Comparison of ENCODE assay signal across 13 cellular contexts in genomic region chr14:52318829-52319604, GRCh38. TPM values are rescaled to one million over a fixed set of nuclear protein-coding genes. Genes with fewer than 3 reads are reported as not detected.
DNase-seq lines count a peak whose midpoint lies in the region; ATAC-seq, FAIRE-seq and TF ChIP-seq lines count a peak whose summit lies in the region.
"Had no signal": no experiment of that assay in that cellular context is flagged by ENCODE, and none has a peak within 500 bp of the region (broad histone marks: within the 10 kb centered on the region; RNA-seq: fewer than 3 reads in every experiment).

No MANE protein-coding gene starts in this region.

- H3K27ac Mint-ChIP-seq in CD8-positive, alpha-beta memory T cell, result peak overlapping the region; percentile 72 to 93 (median 86)
- peak overlapping the region; percentile 89 for H3K27ac Mint-ChIP-seq in activated naive CD8-positive, alpha-beta T cell treated with anti-CD3 and anti-CD28 coated beads, Interleukin-2, amount 10 ng/mL, durations not matched to agents 7 days and 5 days

- no peak for ATAC-seq in activated naive CD8-positive, alpha-beta T cell treated with anti-CD3 and anti-CD28 coated beads, Interleukin-2, amount 10 ng/mL, durations not matched to agents 7 days and 5 days (ENCODE audit: low read depth)
- ATAC-seq in GM21576 (IDR thresholded peaks at IDR 0.05; ENCODE audit: unreplicated experiment), result no peak
- no peak for ATAC-seq in HG03469 (IDR thresholded peaks at IDR 0.05; ENCODE audit: unreplicated experiment)

- TF ChIP-seq CTCF in retinal pigment epithelial cell (conservative IDR thresholded peaks at IDR 0.05; ENCODE audit: low read depth, low read length) (no peak), kidney (IDR thresholded peaks at IDR 0.05; ENCODE audit: borderline replicate concordance, extremely low read depth, insufficient read depth) (no peak)

- H3K36me3 ChIP-seq in CD8-positive, alpha-beta memory T cell (ENCODE audit: insufficient read depth, low read length), result no peaks in the 10 kb centered on the region
- H3K36me3 ChIP-seq in KOPT-K1 (ENCODE audit: insufficient read depth, low read length), result no peaks in the 10 kb centered on the region
- H3K36me3 ChIP-seq in kidney (ENCODE audit: control insufficient read depth in 1 of 2, insufficient read depth in 2 of 2, low read length in 2 of 2), result no peaks in the 10 kb centered on the region

- H3K27ac ChIP-seq in CD8-positive, alpha-beta memory T cell (ENCODE audit: low read depth, low read length), result no peak overlapping the region
- H3K27ac ChIP-seq in KOPT-K1 (ENCODE audit: low read depth, low read length, poor library complexity, severe bottlenecking) (peak overlapping the region; percentile 89), kidney (ENCODE audit: low read depth in 2 of 2, low read length in 2 of 2) (no peak overlapping the region)

- H3K36me3 Mint-ChIP-seq in CD8-positive, alpha-beta memory T cell, result peaks cover 18 to 57% (median 41%) of the 10 kb centered on the region in 3 donors
- H3K36me3 Mint-ChIP-seq in activated naive CD8-positive, alpha-beta T cell treated with anti-CD3 and anti-CD28 coated beads, Interleukin-2, amount 10 ng/mL, durations not matched to agents 7 days and 5 days, result peaks cover 91% of the 10 kb centered on the region

- DNase-seq in CD8-positive, alpha-beta memory T cell, result no peak
- no peak for DNase-seq in activated naive CD8-positive, alpha-beta T cell treated with anti-CD3 and anti-CD28 coated beads, Interleukin-2, amount 10 ng/mL, durations not matched to agents 7 days and 5 days
- DNase-seq in retinal pigment epithelial cell (ENCODE audit: low read depth), result peak; percentile 62
- DNase-seq in kidney, result no peak
- DNase-seq: activated CD8-positive, alpha-beta memory T cell treated with anti-CD3 and anti-CD28 coated beads for 24 hours; MM.1S; retina; T-helper 9 cell had no signal

- H3K27me3 ChIP-seq in CD8-positive, alpha-beta memory T cell (ENCODE audit: insufficient read depth, low read length, poor library complexity, severe bottlenecking), result no peaks in the 10 kb centered on the region

- H3K4me1 ChIP-seq in CD8-positive, alpha-beta memory T cell (ENCODE audit: insufficient read depth, low read length), result peaks cover 49% of the 10 kb centered on the region
- H3K4me1 ChIP-seq in kidney (ENCODE audit: control insufficient read depth in 1 of 2, insufficient read depth in 1 of 2, low read depth in 1 of 2, low read length in 2 of 2), result peaks cover 0 to 7% of the 10 kb centered on the region in 2 donors

- POLR2A ChIA-PET in CD8-positive, alpha-beta memory T cell (lab: Charles Lee), result interaction anchor here (0.8 to 1.7 kb wide), 2 partner anchors 8 to 34 kb away, joined by 3 to 5 read pairs; no protein-coding TSS in a partner anchor
- POLR2A ChIA-PET in activated naive CD8-positive, alpha-beta T cell treated with anti-CD3 and anti-CD28 coated beads, Interleukin-2, amount 10 ng/mL, durations not matched to agents 7 days and 5 days (lab: Charles Lee), result interaction anchor here (1.0 to 12.0 kb wide), 7 partner anchors 13 to 235 kb away, joined by 3 to 225 read pairs (median 6); no protein-coding TSS in a partner anchor

- CTCF ChIA-PET in CD8-positive, alpha-beta memory T cell (lab: Charles Lee), result interaction anchor here (1.0 to 3.9 kb wide), 5 partner anchors 13 to 150 kb away, joined by 3 to 21 read pairs (median 6); no protein-coding TSS in a partner anchor

- no peak overlapping the region for H3K9ac ChIP-seq in kidney (ENCODE audit: low read length in 2 of 2)

- no peak for FAIRE-seq in kidney (lab: Jason Lieb, UNC)
- FAIRE-seq: keratinocyte had no signal

- H3K4me1 Mint-ChIP-seq in CD8-positive, alpha-beta memory T cell, result peaks cover 59 to 85% (median 84%) of the 10 kb centered on the region in 3 donors
- peaks cover 53% of the 10 kb centered on the region for H3K4me1 Mint-ChIP-seq in activated naive CD8-positive, alpha-beta T cell treated with anti-CD3 and anti-CD28 coated beads, Interleukin-2, amount 10 ng/mL, durations not matched to agents 7 days and 5 days

- H3K4me3 Mint-ChIP-seq in CD8-positive, alpha-beta memory T cell, result peak overlapping the region; percentile 90 to 100 (median 92)
- H3K4me3 Mint-ChIP-seq in activated naive CD8-positive, alpha-beta T cell treated with anti-CD3 and anti-CD28 coated beads, Interleukin-2, amount 10 ng/mL, durations not matched to agents 7 days and 5 days, result peak overlapping the region; percentile 91

- intact Hi-C loops in kidney (cut with DNase I), result no loop called here

- H3K9me3 ChIP-seq in CD8-positive, alpha-beta memory T cell (ENCODE audit: low read length), result peaks cover 7% of the 10 kb centered on the region
- H3K9me3 ChIP-seq in KOPT-K1 (ENCODE audit: insufficient read depth, low read length, poor library complexity, severe bottlenecking) (peaks cover 39% of the 10 kb centered on the region), kidney (ENCODE audit: control insufficient read depth in 1 of 2, low read length in 2 of 2) (peaks cover 0 to 8% of the 10 kb centered on the region in 2 donors)

- H3K9me3 Mint-ChIP-seq in CD8-positive, alpha-beta memory T cell, result peaks cover 3 to 18% (median 13%) of the 10 kb centered on the region in 5 donors
- peaks cover 8% of the 10 kb centered on the region for H3K9me3 Mint-ChIP-seq in activated naive CD8-positive, alpha-beta T cell treated with anti-CD3 and anti-CD28 coated beads, Interleukin-2, amount 10 ng/mL, durations not matched to agents 7 days and 5 days

- peak overlapping the region; percentile 25 for H3K4me3 ChIP-seq in CD8-positive, alpha-beta memory T cell (ENCODE audit: low read length)
- H3K4me3 ChIP-seq in retinal pigment epithelial cell (ENCODE audit: low read length), result no peak overlapping the region
- no peak overlapping the region for H3K4me3 ChIP-seq in kidney (ENCODE audit: low read length in 2 of 2)

- peaks cover 0 to 2% of the 10 kb centered on the region in 2 donors for H3K27me3 Mint-ChIP-seq in CD8-positive, alpha-beta memory T cell
- H3K27me3 Mint-ChIP-seq in activated naive CD8-positive, alpha-beta T cell treated with anti-CD3 and anti-CD28 coated beads, Interleukin-2, amount 10 ng/mL, durations not matched to agents 7 days and 5 days, result no peaks in the 10 kb centered on the region

RNA-seq across cellular contexts. Expression of gene PTGER2, which starts 4.9 kb away (rescaled TPM):
- total RNA-seq in CD8-positive, alpha-beta memory T cell, result 10 to 100 TPM; 34.4 to 35.6 TPM
- 289 TPM for polyA plus RNA-seq in CD8-positive, alpha-beta memory T cell
- 100 to 1,000 TPM; 115 to 119 TPM for total RNA-seq in activated naive CD8-positive, alpha-beta T cell treated with anti-CD3 and anti-CD28 coated beads, Interleukin-2, amount 10 ng/mL, durations not matched to agents 7 days and 5 days
- 10.0 TPM for total RNA-seq in kidney
- polyA plus RNA-seq in kidney (ENCODE audit: insufficient read depth, low read depth, low replicate concordance), result 3.4 TPM
- total RNA-seq: temporal lobe had no signal

RNA-seq across cellular contexts. Expression of gene PTGDR, which starts 51.5 kb away (rescaled TPM):
- total RNA-seq in CD8-positive, alpha-beta memory T cell, result 1 to 10 TPM in 1 of 2 experiments, under 1 TPM in 1; 0.66 to 1.4 TPM
- 50.8 TPM for polyA plus RNA-seq in CD8-positive, alpha-beta memory T cell
- total RNA-seq in activated naive CD8-positive, alpha-beta T cell treated with anti-CD3 and anti-CD28 coated beads, Interleukin-2, amount 10 ng/mL, durations not matched to agents 7 days and 5 days, result 1 to 10 TPM; 2.6 to 3.1 TPM
- 3.1 TPM for total RNA-seq in kidney
- polyA plus RNA-seq in kidney (ENCODE audit: insufficient read depth, low read depth, low replicate concordance), result 0.22 TPM
- polyA plus RNA-seq: keratinocyte had no signal
